Comparison of ENCODE assay signal across 8 cellular contexts in the genomic region with DNA sequence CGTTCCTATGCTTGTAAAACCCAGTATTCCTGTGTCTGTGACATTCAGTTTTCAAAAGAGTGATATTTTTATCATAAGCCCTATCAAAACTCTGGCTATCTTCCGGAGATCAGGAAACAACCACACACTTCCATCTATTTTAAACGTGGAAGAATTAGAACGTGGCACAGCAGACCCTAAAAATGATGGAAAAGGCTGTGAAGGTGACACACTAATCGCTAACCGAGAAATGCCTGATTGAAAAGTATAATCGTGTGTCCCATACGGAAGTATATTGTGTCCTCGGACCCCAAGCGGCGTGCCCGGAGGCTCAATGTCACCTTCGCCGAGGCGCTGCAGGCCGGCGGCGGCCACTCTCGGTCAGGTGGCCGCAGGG. TPM values are rescaled to one million over a fixed set of nuclear protein-coding genes. Genes with fewer than 3 reads are reported as not detected.
A peak's percentile ranks its signal among the peaks of the same experiment; 100 is the strongest.
DNase-seq lines count a peak whose midpoint lies in the region; ATAC-seq, FAIRE-seq and TF ChIP-seq lines count a peak whose summit lies in the region.

No MANE protein-coding gene starts in this region.

- no peak for TF ChIP-seq POLR2A in suprapubic skin (IDR thresholded peaks at IDR 0.05)

- no peaks in the 10 kb centered on the region for H3K9me3 ChIP-seq in kidney (ENCODE audit: control insufficient read depth in 1 of 2, low read length in 2 of 2)
- no peaks in the 10 kb centered on the region for H3K9me3 ChIP-seq in suprapubic skin

- TF ChIP-seq CTCF in BJ (IDR thresholded peaks at IDR 0.05; ENCODE audit: insufficient read depth, low read depth, low read length): no peak
- no peak for TF ChIP-seq CTCF in kidney (IDR thresholded peaks at IDR 0.05; ENCODE audit: borderline replicate concordance, extremely low read depth, insufficient read depth)
- TF ChIP-seq CTCF in suprapubic skin (IDR thresholded peaks at IDR 0.05): no peak

- ATAC-seq in HG02840 (IDR thresholded peaks at IDR 0.05; ENCODE audit: low FRiP score, unreplicated experiment): no peak

- POLR2A ChIA-PET in BJ (lab: Charles Lee): no interaction called here

- no peaks in the 10 kb centered on the region for H3K27me3 ChIP-seq in BJ (ENCODE audit: control insufficient read depth, insufficient read depth, low read length)
- H3K27me3 ChIP-seq in suprapubic skin: no peaks in the 10 kb centered on the region

- no peak for FAIRE-seq in kidney (lab: Jason Lieb, UNC)

- DNase-seq in BJ (ENCODE audit: low read depth): no peak
- DNase-seq in HT-29 (ENCODE audit: low spot score): peak; percentile 58
- no peak for DNase-seq in kidney
- no peak for DNase-seq in suprapubic skin (ENCODE audit: low spot score in 2 of 2)
- DNase-seq in HK-2 (ENCODE audit: unreplicated experiment): no peak
- no peak for DNase-seq in NCI-H2107 (lab: John Stamatoyannopoulos, UW)

- intact Hi-C loops in kidney (cut with DNase I): no loop called here

- H3K4me1 ChIP-seq in kidney (ENCODE audit: control insufficient read depth in 1 of 2, insufficient read depth in 1 of 2, low read depth in 1 of 2, low read length in 2 of 2) (peaks cover 3 to 6% of the 10 kb centered on the region in 2 donors), suprapubic skin (peaks cover 15% of the 10 kb centered on the region)

- H3K4me3 ChIP-seq in BJ (ENCODE audit: low read depth, low read length) (peak overlapping the region; percentile 99), kidney (ENCODE audit: low read length in 2 of 2) (peak overlapping the region; percentile 63 to 94), suprapubic skin (peak overlapping the region; percentile 91)

- peak overlapping the region; percentile 12 to 95 for H3K9ac ChIP-seq in kidney (ENCODE audit: low read length in 2 of 2)

- 0 to 1% (median 0%) methylated on average over 19 to 20 of the region's 20 CpGs for WGBS in adipose tissue, 3 donors
- WGBS in suprapubic skin: 0% methylated on average over 12 of the region's 20 CpGs

- CTCF ChIA-PET in BJ (lab: Yijun Ruan, JAX): interaction anchor here (1.2 kb wide), 1 partner anchor 168 kb away, joined by 5 read pairs; no protein-coding TSS in a partner anchor

- H3K36me3 ChIP-seq in BJ (ENCODE audit: control insufficient read depth, insufficient read depth, low read length) (no peaks in the 10 kb centered on the region), kidney (ENCODE audit: control insufficient read depth in 1 of 2, insufficient read depth in 2 of 2, low read length in 2 of 2) (no peaks in the 10 kb centered on the region), suprapubic skin (no peaks in the 10 kb centered on the region)

- no peak for TF ChIP-seq EP300 in suprapubic skin (IDR thresholded peaks at IDR 0.05)

- H3K27ac ChIP-seq in adipose tissue (ENCODE audit: low read depth, low read length) (peak overlapping the region; percentile 61), kidney (ENCODE audit: low read depth in 2 of 2, low read length in 2 of 2) (peak overlapping the region; percentile 97 to 99), suprapubic skin (peak overlapping the region; percentile 93)

RNA-seq across cellular contexts. Expression of a gene that starts 0.7 kb away (rescaled TPM):
- 64.6 and 106 TPM in 2 replicates for polyA plus RNA-seq in BJ (2011; rRNA removed)
- 14.0 and 30.3 TPM in 2 replicates for polyA minus RNA-seq in BJ (2011; rRNA and poly(A)+ RNA removed)
- total RNA-seq in HT-29 (2014; rRNA removed; shearing (Covaris generic)): 122 and 144 TPM in 2 replicates
- polyA plus RNA-seq in adipose tissue: 100 to 1,000 TPM; 192 to 378 (median 239) TPM
- 150 TPM for total RNA-seq in kidney
- polyA plus RNA-seq in kidney (ENCODE audit: insufficient read depth, low read depth, low replicate concordance): 701 TPM
- 100 to 1,000 TPM; 114 to 130 (median 122) TPM for total RNA-seq in suprapubic skin

RNA-seq across cellular contexts. Expression of a gene that starts 19.4 kb away (rescaled TPM):
- polyA plus RNA-seq in BJ (2011; rRNA removed) (0.92 and 1.3 TPM in 2 replicates), adipose tissue (1 to 10 TPM; 3.4 to 6.3 (median 5.0) TPM), kidney (ENCODE audit: insufficient read depth, low read depth, low replicate concordance) (7.3 TPM)
- polyA minus RNA-seq in BJ (2011; rRNA and poly(A)+ RNA removed): 0.26 and 0.66 TPM in 2 replicates
- total RNA-seq in HT-29 (2014; rRNA removed; shearing (Covaris generic)): 60.1 and 68.1 TPM in 2 replicates
- total RNA-seq in kidney (7.2 TPM), suprapubic skin (1 to 10 TPM; 3.5 to 7.8 (median 6.1) TPM)

RNA-seq across cellular contexts. Expression of a gene that starts 30.6 kb away (rescaled TPM):
- 54.7 and 66.7 TPM in 2 replicates for polyA plus RNA-seq in BJ (2011; rRNA removed)
- 15.9 and 23.1 TPM in 2 replicates for polyA minus RNA-seq in BJ (2011; rRNA and poly(A)+ RNA removed)
- total RNA-seq in HT-29 (2014; rRNA removed; shearing (Covaris generic)): 66.1 and 66.2 TPM in 2 replicates
- 10 to 100 TPM; 20.3 to 65.4 (median 43.0) TPM for polyA plus RNA-seq in adipose tissue
- total RNA-seq in kidney: 76.5 TPM
- polyA plus RNA-seq in kidney (ENCODE audit: insufficient read depth, low read depth, low replicate concordance): 41.7 TPM
- total RNA-seq in suprapubic skin: 10 to 100 TPM; 49.4 to 96.2 (median 68.0) TPM

RNA-seq across cellular contexts. Expression of a gene that starts 47.4 kb away (rescaled TPM):
- polyA plus RNA-seq in BJ (2011; rRNA removed) (73.9 and 105 TPM in 2 replicates), adipose tissue (10 to 100 TPM; 16.9 to 24.3 (median 24.1) TPM), kidney (ENCODE audit: insufficient read depth, low read depth, low replicate concordance) (52.0 TPM)
- polyA minus RNA-seq in BJ (2011; rRNA and poly(A)+ RNA removed): 36.4 and 62.7 TPM in 2 replicates
- 61.3 and 81.8 TPM in 2 replicates for total RNA-seq in HT-29 (2014; rRNA removed; shearing (Covaris generic))
- total RNA-seq in kidney (33.7 TPM), suprapubic skin (10 to 100 TPM; 17.1 to 59.2 (median 41.4) TPM)

RNA-seq across cellular contexts. Expression of a gene that starts 58.1 kb away (rescaled TPM):
- 2.9 and 3.6 TPM in 2 replicates for polyA plus RNA-seq in BJ (2011; rRNA removed)
- 2.6 and 3.2 TPM in 2 replicates for polyA minus RNA-seq in BJ (2011; rRNA and poly(A)+ RNA removed)
- total RNA-seq in HT-29 (2014; rRNA removed; shearing (Covaris generic)): 0.86 and 3.0 TPM in 2 replicates
- polyA plus RNA-seq in adipose tissue: 10 to 100 TPM in 1 of 3 donors, 1 to 10 TPM in 2; 1.5 to 49.1 (median 2.8) TPM
- 13.4 TPM for total RNA-seq in kidney
- 29.5 TPM for polyA plus RNA-seq in kidney (ENCODE audit: insufficient read depth, low read depth, low replicate concordance)
- 1 to 10 TPM in 3 of 4 donors, under 1 TPM in 1; 0.53 to 4.5 (median 2.7) TPM for total RNA-seq in suprapubic skin
